ENCODE assay signal across 9 cellular contexts in the genomic region with DNA sequence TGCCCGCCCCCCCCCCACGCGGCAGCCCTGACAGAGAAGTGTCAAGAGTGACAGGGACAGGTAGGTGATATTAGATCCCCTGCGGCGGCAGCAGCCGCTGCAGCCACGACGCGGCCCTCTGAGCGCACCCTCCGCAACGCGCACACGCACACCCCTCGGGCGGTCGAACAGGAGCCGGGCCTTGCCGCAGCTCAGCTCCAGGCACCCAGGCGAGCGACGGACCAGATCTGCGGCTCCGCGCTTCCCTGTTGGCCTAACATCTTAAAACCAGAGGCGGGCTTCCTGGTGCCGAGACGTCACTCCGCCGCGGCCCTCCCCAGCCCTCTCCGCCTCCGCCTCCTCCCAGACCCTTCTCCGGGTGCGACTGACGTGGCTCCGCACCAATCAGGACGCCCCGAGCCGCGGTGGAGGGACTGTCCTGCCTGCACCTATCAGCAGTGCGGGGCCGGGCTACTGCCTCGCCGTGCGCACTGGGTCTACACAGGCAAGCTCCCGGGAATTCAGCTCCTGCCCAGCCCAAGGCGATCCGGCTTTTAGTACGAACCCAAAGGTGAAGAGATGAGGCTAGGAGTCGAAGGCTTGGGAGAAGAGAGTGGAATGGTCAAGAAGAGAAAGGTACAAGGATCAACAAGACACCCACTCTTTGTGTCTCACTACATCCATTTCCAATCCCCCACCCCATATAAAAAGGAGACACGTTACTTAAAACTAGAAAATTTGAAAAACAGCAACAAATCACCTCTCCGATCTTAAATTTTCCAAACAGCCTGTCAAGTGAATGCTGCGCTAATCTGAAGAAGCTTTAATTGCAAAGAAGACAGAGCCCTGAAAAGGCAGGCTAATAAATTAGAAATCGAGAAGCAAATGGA. TPM values are rescaled to one million over a fixed set of nuclear protein-coding genes. Genes with fewer than 3 reads are reported as not detected.
A peak's percentile ranks its signal among the peaks of the same experiment; 100 is the strongest.
DNase-seq lines count a peak whose midpoint lies in the region; ATAC-seq, FAIRE-seq and TF ChIP-seq lines count a peak whose summit lies in the region.
"Had no signal": no experiment of that assay in that cellular context is flagged by ENCODE, and none has a peak within 500 bp of the region (broad histone marks: within the 10 kb centered on the region; RNA-seq: fewer than 3 reads in every experiment).

A gene (minus strand): TSS at position 237 of the 869 bp plus-strand sequence. CDS start 617 bp downstream, outside the sequence.

- H3K9me3 ChIP-seq in breast epithelium (no peaks in the 10 kb centered on the region), keratinocyte (ENCODE audit: control insufficient read depth, low read depth, low read length) (peaks cover 11% of the 10 kb centered on the region)
- H3K9me3 ChIP-seq: neutrophil had no signal

- H2AFZ ChIP-seq in keratinocyte (ENCODE audit: control insufficient read depth, low read length), result peak within 1 kb of the TSS; percentile 12

- intact Hi-C loops in breast epithelium (cut with DNase I; ENCODE audit: low total_unique reads), result no loop called here

- peak within 1 kb of the TSS; percentile 45 for H3K4me2 ChIP-seq in keratinocyte (ENCODE audit: control insufficient read depth, extremely low read depth, insufficient read depth, low read depth, low read length)

- H3K4me3 ChIP-seq in breast epithelium, result peak within 1 kb of the TSS; percentile 49 to 72 (median 70)
- H3K4me3 ChIP-seq in keratinocyte (ENCODE audit: control insufficient read depth in 2 of 3, extremely low read depth in 1 of 3, insufficient read depth in 2 of 3, low read depth in 1 of 3, low read length in 3 of 3), result peak within 1 kb of the TSS; percentile 26 to 38 (median 34)

- no peak for TF ChIP-seq CTCF in breast epithelium (IDR thresholded peaks at IDR 0.05)
- TF ChIP-seq CTCF in keratinocyte (optimal IDR thresholded peaks at IDR 0.05 in 1 of 3, IDR thresholded peaks at IDR 0.05 in 1 of 3, conservative IDR thresholded peaks at IDR 0.05 in 1 of 3; ENCODE audit: extremely low read depth in 1 of 3, insufficient read depth in 2 of 3, low read length in 3 of 3), result no peak

- no peaks in the 10 kb centered on the region for H3K4me1 ChIP-seq in breast epithelium
- peaks cover 2% of the 10 kb centered on the region for H3K4me1 ChIP-seq in keratinocyte (ENCODE audit: control insufficient read depth, extremely low read depth, insufficient read depth, low read length)

- peak; percentile 17 for DNase-seq in stimulated activated naive CD4-positive, alpha-beta T cell treated with Interleukin-2 at 50 U/mL for 16 hours (lab: John Stamatoyannopoulos, UW)
- DNase-seq in stimulated activated naive CD4-positive, alpha-beta T cell (lab: John Stamatoyannopoulos, UW), result no peak
- DNase-seq in RKO (ENCODE audit: low spot score) (peak; percentile 96), breast epithelium (ENCODE audit: low spot score in 2 of 2) (peak in 1 of 2 donors; percentile 61), keratinocyte (ENCODE audit: low read depth, low spot score) (peak; percentile 17), RCC 7860 (ENCODE audit: low spot score) (no peak)
- peak; percentile 37 for DNase-seq in stimulated activated CD4-positive, alpha-beta T cell treated with anti-CD3 and anti-CD28 coated beads, Interleukin-4, amount 100 ng/mL, for 1 hour

- FAIRE-seq in keratinocyte (lab: Jason Lieb, UNC), result no peak
- FAIRE-seq in RCC 7860 (lab: Jason Lieb, UNC), result no peak

- no peaks in the 10 kb centered on the region for H3K9me1 ChIP-seq in keratinocyte (ENCODE audit: control insufficient read depth, extremely low read depth, insufficient read depth, low read length)

- dilution Hi-C loops in keratinocyte (cut with MboI; ENCODE audit: extremely low pct_ligation_motif_present, low sequenced_read_pairs), result no loop called here

- H3K27me3 ChIP-seq in breast epithelium (peaks cover 3 to 98% of the 10 kb centered on the region in 2 donors), keratinocyte (ENCODE audit: control insufficient read depth, extremely low read depth, insufficient read depth, low read length) (peaks cover 98% of the 10 kb centered on the region)

- H3K79me2 ChIP-seq in keratinocyte (ENCODE audit: control insufficient read depth, insufficient read depth, low read length), result no peaks in the 10 kb centered on the region

- H3K9ac ChIP-seq in keratinocyte (ENCODE audit: control insufficient read depth, extremely low read depth, insufficient read depth, low read length), result no peak within 1 kb of the TSS

- no peaks in the 10 kb centered on the region for H4K20me1 ChIP-seq in keratinocyte (ENCODE audit: control insufficient read depth, extremely low read depth, insufficient read depth, low read length)

- ATAC-seq in HG03135 (IDR thresholded peaks at IDR 0.05; ENCODE audit: unreplicated experiment), result peak; percentile 69

- H3K27ac ChIP-seq in breast epithelium (peak within 1 kb of the TSS in 1 of 2 donors; percentile 22), keratinocyte (ENCODE audit: control insufficient read depth, insufficient read depth, low read length) (no peak within 1 kb of the TSS)
- H3K27ac ChIP-seq: neutrophil had no signal

- H3K36me3 ChIP-seq in breast epithelium, result no peaks in the 10 kb centered on the region
- H3K36me3 ChIP-seq in keratinocyte (ENCODE audit: control insufficient read depth in 2 of 2, extremely low read depth in 1 of 2, insufficient read depth in 2 of 2, low read length in 2 of 2), result no peaks in the 10 kb centered on the region
- H3K36me3 ChIP-seq: neutrophil had no signal

- TF ChIP-seq POLR2A in breast epithelium (IDR thresholded peaks at IDR 0.05), result no peak

RNA-seq across cellular contexts. Expression of the gene that starts here (rescaled TPM):
- 1 to 10 TPM in 1 of 3 donors, under 1 TPM in 1, not detected in 1; 0.33 to 2.6 TPM for total RNA-seq in breast epithelium
- not detected in 3 replicates for polyA plus RNA-seq in keratinocyte
- not detected for polyA plus RNA-seq in keratinocyte (2011; ENCODE audit: low read depth)
- polyA plus RNA-seq in keratinocyte (2011; cell fraction: cytosol; rRNA removed), result not detected in 2 replicates
- polyA plus RNA-seq in keratinocyte (2011; cell fraction: nucleus; rRNA removed), result not detected in 2 replicates
- not detected in 2 replicates for polyA plus RNA-seq in keratinocyte (2012; ENCODE audit: low replicate concordance)
- polyA minus RNA-seq in keratinocyte, result not detected in 3 replicates
- polyA minus RNA-seq in keratinocyte (2011; cell fraction: cytosol; rRNA and poly(A)+ RNA removed), result not detected
- not detected in 2 replicates for polyA minus RNA-seq in keratinocyte (2011; cell fraction: nucleus; rRNA and poly(A)+ RNA removed)

Comparison
In these comparisons a context has a peak if more than half of its experiments do, and no peak if none do; other contexts are left out.
1. DNase-seq: peak in stimulated activated naive CD4-positive, alpha-beta T cell treated with Interleukin-2 at 50 U/mL for 16 hours (single experiment), RKO (single experiment) and stimulated activated CD4-positive, alpha-beta T cell treated with anti-CD3 and anti-CD28 coated beads, Interleukin-4, amount 100 ng/mL, for 1 hour (single experiment); none in stimulated activated naive CD4-positive, alpha-beta T cell (0 of 6) and RCC 7860 (single experiment).
2. Peak in DNase-seq, H3K4me3 ChIP-seq and H3K4me2 ChIP-seq in keratinocyte; RNA of the gene not detected or under 1 TPM.